In the genomic region with DNA sequence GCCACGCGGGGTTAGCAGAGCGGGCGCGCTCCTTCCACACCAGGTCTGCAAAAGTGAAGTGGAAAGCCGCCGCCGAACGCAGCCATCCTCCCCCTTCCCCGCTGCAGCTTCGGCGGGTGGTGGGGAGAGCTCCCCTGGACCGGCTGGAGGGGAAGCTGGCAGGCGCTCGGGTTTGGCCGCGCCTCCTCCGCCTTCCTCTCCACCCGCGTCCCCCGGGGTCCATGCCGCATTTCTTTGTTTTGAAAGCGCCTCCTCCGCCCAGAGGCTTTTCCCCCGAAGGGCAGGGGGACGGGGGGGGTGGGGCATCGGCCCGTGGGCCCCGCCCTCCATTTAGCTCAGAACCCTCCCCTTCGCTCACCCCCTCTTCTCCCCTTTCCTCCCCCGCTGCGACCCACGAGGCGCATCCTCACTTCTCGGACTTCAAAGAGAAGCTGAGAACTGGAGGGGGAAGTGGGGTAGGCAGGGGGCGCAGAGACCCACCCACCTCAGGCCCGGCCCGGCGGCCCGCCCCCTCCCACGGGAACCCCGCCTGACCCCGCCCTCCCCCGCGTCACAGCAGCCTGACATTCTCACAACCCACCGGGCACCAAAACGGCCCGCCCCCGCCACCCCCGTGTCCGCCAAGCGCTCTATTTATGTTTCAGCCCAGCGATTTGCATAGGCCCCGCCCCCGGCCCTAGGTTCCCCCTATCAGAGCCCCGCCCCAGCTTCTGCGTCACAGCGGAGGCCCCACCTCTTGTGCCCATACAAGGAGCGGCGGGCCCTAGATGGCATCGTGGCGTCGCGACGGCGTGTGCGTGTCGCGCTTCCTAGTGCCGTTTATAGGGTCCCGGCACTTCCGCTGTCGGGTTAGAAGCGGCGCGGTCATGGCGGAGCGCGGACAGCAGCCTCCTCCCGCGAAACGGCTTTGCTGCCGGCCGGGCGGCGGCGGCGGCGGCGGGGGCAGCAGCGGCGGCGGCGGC, we compare ENCODE assay signal across 8 cellular contexts. TPM values are rescaled to one million over a fixed set of nuclear protein-coding genes. Genes with fewer than 3 reads are reported as not detected.
A peak's percentile ranks its signal among the peaks of the same experiment; 100 is the strongest.
DNase-seq lines count a peak whose midpoint lies in the region; ATAC-seq, FAIRE-seq and TF ChIP-seq lines count a peak whose summit lies in the region.

A gene (plus strand): TSS at position 852 of the 962 bp plus-strand sequence. CDS start 15 bp downstream, at position 867.

- peaks cover 46% of the 10 kb centered on the region for H3K4me1 ChIP-seq in BLaER1
- peaks cover 50% of the 10 kb centered on the region for H3K4me1 ChIP-seq in HepG2 (ENCODE audit: insufficient read depth, low read length)

- TF ChIP-seq EP300 in HepG2 (IDR thresholded peaks at IDR 0.05; ENCODE audit: low read depth in 2 of 2, low read length in 2 of 2), result no peak
- no peak for TF ChIP-seq EP300 in HepG2 (CRISPR knock-in tag; IDR thresholded peaks at IDR 0.05; ENCODE audit: borderline replicate concordance)

- ATAC-seq in GM19328 (IDR thresholded peaks at IDR 0.05; ENCODE audit: unreplicated experiment) (peak; percentile 68), HG03469 (IDR thresholded peaks at IDR 0.05; ENCODE audit: unreplicated experiment) (peak; percentile 44), HepG2 (peak; percentile 64)

- CTCF ChIA-PET in HepG2 (lab: Yijun Ruan, JAX; ENCODE audit: low intra/inter-chr PET ratio, low total read pairs), result no interaction called here

- H3K79me2 ChIP-seq in HepG2 (ENCODE audit: insufficient read depth, low read length), result peaks cover 4% of the 10 kb centered on the region

- H3K36me3 ChIP-seq in BLaER1 (peaks cover 5% of the 10 kb centered on the region), HepG2 (replicated peaks in 1 of 2; ENCODE audit: control insufficient read depth in 1 of 2, insufficient read depth in 2 of 2, low read length in 2 of 2) (no peaks in the 10 kb centered on the region)

- intact Hi-C loops in HepG2 (cut with micrococcal nuclease; ENCODE audit: unreplicated experiment), result loop anchor here (2.0 to 10.0 kb wide), 3 partner anchors 77 to 326 kb away; no protein-coding TSS in a partner anchor

- 62% methylated on average over 51 of the region's 94 CpGs for WGBS in HepG2 (ENCODE audit: low lambda C conversion rate)

- H3K4me2 ChIP-seq in BLaER1, result peak within 1 kb of the TSS; percentile 93
- H3K4me2 ChIP-seq in HepG2 (ENCODE audit: low read depth, low read length), result peak within 1 kb of the TSS; percentile 92

- no peak for FAIRE-seq in HepG2 (lab: Jason Lieb, UNC)

- H3K9ac ChIP-seq in BLaER1 (peak within 1 kb of the TSS; percentile 94), HepG2 (ENCODE audit: insufficient read depth, low read depth, low read length) (peak within 1 kb of the TSS; percentile 67)

- POLR2A ChIA-PET in HepG2 (lab: Yijun Ruan, JAX), result interaction anchor here (0.8 to 3.0 kb wide), 5 partner anchors 11 to 632 kb away, joined by 3 to 37 read pairs (median 5); a partner anchor contains a TSS

- TF ChIP-seq POLR2A in HepG2 (IDR thresholded peaks at IDR 0.05; ENCODE audit: insufficient read depth in 1 of 2, low read depth in 2 of 2, low read length in 2 of 2), result peak; percentile 76 to 81

- no TSS peak for BruUV-seq in HepG2 (replicated peaks; lab: Mats Ljungman, UMichigan)

- no peak for TF ChIP-seq CTCF in HepG2 (CRISPR knock-in tag; IDR thresholded peaks at IDR 0.05)

- H3K4me3 ChIP-seq in BLaER1 (peak within 1 kb of the TSS; percentile 96), HepG2 (replicated peaks in 1 of 3; ENCODE audit: insufficient read depth in 1 of 3, low read depth in 2 of 3, low read length in 3 of 3) (peak within 1 kb of the TSS; percentile 79 to 87 (median 82))

- no peak within 1 kb of the TSS for H2AFZ ChIP-seq in HepG2 (ENCODE audit: low read length)

- H3K9me3 ChIP-seq in BLaER1 (0 out of 2 replicates have a peak, but pooled peaks cover 3% of the 10 kb centered on the region), HepG2 (ENCODE audit: low read length) (no peaks in the 10 kb centered on the region)

- TF ChIP-seq RAD21 in HepG2 (CRISPR knock-in tag; IDR thresholded peaks at IDR 0.05), result no peak

- H3K27ac ChIP-seq in BLaER1, result peak within 1 kb of the TSS; percentile 91
- H3K27ac ChIP-seq in HepG2 (ENCODE audit: extremely low read length, insufficient read depth, low read length), result peak within 1 kb of the TSS; percentile 43

- in situ Hi-C loops in HepG2 (cut with HindIII; ENCODE audit: extremely low pct_ligation_motif_present, low pct_unique_long_range_greater_than_20kb), result no loop called here

- no peaks in the 10 kb centered on the region for H3K27me3 ChIP-seq in BLaER1
- H3K27me3 ChIP-seq in HepG2 (ENCODE audit: control insufficient read depth in 1 of 2, insufficient read depth in 2 of 2, low read length in 2 of 2), result peaks cover 0 to 38% of the 10 kb centered on the region in 2 experiments; a peak in 3 of 5 replicates

- DNase-seq in NCI-H748 (lab: John Stamatoyannopoulos, UW; ENCODE audit: unreplicated experiment), result peak; percentile 99
- peak; percentile 99 to 100 for DNase-seq in activated CD4-positive, alpha-beta T cell treated with anti-CD3 and anti-CD28 coated beads, Interleukin-2, amount 50 U/mL, for 4 hours
- peak; percentile 100 for DNase-seq in dermis blood vessel endothelial cell
- peak; percentile 85 for DNase-seq in HepG2 (ENCODE audit: low spot score)
- peak; percentile 94 to 97 for DNase-seq in stimulated activated CD4-positive, alpha-beta T cell treated with anti-CD3 and anti-CD28 coated beads, Interleukin-2, amount 100 ng/mL, for 48 hours

- H4K20me1 ChIP-seq in BLaER1 (peaks cover 45% of the 10 kb centered on the region), HepG2 (ENCODE audit: insufficient read depth, low read length) (peaks cover 12% of the 10 kb centered on the region; the same call in 1 of the 2 replicates)

TF ChIP-seq in HepG2, 621 proteins besides CTCF, POLR2A, EP300 and RAD21 (continues in another document):
- no peak for TF ChIP-seq ZNF367 (CRISPR knock-in tag; IDR thresholded peaks at IDR 0.05; ENCODE audit: borderline replicate concordance)
- TF ChIP-seq PPARG (CRISPR knock-in tag; conservative IDR thresholded peaks at IDR 0.05), result no peak
- TF ChIP-seq CREM (IDR thresholded peaks at IDR 0.05), result peak; percentile 91
- TF ChIP-seq CREM (CRISPR knock-in tag; IDR thresholded peaks at IDR 0.05), result no peak
- TF ChIP-seq KLF11 (CRISPR knock-in tag; IDR thresholded peaks at IDR 0.05), result no peak
- TF ChIP-seq ZNF772 (CRISPR knock-in tag; IDR thresholded peaks at IDR 0.05), result 0 out of 2 replicates have a peak, but pooled peaks have one; percentile 27
- TF ChIP-seq, protein P1, sequence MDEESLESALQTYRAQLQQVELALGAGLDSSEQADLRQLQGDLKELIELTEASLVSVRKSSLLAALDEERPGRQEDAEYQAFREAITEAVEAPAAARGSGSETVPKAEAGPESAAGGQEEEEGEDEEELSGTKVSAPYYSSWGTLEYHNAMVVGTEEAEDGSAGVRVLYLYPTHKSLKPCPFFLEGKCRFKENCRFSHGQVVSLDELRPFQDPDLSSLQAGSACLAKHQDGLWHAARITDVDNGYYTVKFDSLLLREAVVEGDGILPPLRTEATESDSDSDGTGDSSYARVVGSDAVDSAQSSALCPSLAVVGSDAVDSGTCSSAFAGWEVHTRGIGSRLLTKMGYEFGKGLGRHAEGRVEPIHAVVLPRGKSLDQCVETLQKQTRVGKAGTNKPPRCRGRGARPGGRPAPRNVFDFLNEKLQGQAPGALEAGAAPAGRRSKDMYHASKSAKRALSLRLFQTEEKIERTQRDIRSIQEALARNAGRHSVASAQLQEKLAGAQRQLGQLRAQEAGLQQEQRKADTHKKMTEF (CRISPR knock-in tag; IDR thresholded peaks at IDR 0.05), result peak; percentile 39; the same call in 1 of the 2 replicates
- TF ChIP-seq TAF1 (CRISPR knock-in tag; IDR thresholded peaks at IDR 0.05), result peak; percentile 96
- TF ChIP-seq RFX1 (IDR thresholded peaks at IDR 0.05), result no peak
- TF ChIP-seq RXRB (CRISPR knock-in tag; IDR thresholded peaks at IDR 0.05; ENCODE audit: borderline replicate concordance), result no peak
- TF ChIP-seq, protein P2, sequence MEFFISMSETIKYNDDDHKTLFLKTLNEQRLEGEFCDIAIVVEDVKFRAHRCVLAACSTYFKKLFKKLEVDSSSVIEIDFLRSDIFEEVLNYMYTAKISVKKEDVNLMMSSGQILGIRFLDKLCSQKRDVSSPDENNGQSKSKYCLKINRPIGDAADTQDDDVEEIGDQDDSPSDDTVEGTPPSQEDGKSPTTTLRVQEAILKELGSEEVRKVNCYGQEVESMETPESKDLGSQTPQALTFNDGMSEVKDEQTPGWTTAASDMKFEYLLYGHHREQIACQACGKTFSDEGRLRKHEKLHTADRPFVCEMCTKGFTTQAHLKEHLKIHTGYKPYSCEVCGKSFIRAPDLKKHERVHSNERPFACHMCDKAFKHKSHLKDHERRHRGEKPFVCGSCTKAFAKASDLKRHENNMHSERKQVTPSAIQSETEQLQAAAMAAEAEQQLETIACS (CRISPR knock-in tag; IDR thresholded peaks at IDR 0.05), result no peak
- TF ChIP-seq MTF1 (CRISPR knock-in tag; IDR thresholded peaks at IDR 0.05), result no peak

RNA-seq across cellular contexts. Expression of the gene that starts here (rescaled TPM):
- 9.4 and 11.6 TPM in 2 replicates for total RNA-seq in dermis blood vessel endothelial cell
- total RNA-seq in HepG2 (2016; rRNA removed; fragmentation: Illumina TruSeq; extraction: Trizol), result 0.82 and 0.83 TPM in 2 replicates
- 0.91 and 0.97 TPM in 2 replicates for total RNA-seq in HepG2 (2016; cell fraction: cytosol; rRNA removed; fragmentation: Illumina TruSeq; extraction: Trizol; ENCODE audit: low read depth)
- total RNA-seq in HepG2 (2016; cell fraction: insoluble cytoplasmic fraction; rRNA removed; fragmentation: Illumina TruSeq; extraction: Trizol), result 0.68 and 0.89 TPM in 2 replicates
- 0.43 and 0.45 TPM in 2 replicates for total RNA-seq in HepG2 (2016; cell fraction: membrane; rRNA removed; fragmentation: Illumina TruSeq; extraction: Trizol)
- total RNA-seq in HepG2 (2016; cell fraction: nucleus; rRNA removed; fragmentation: Illumina TruSeq; extraction: Trizol), result 1.5 and 1.8 TPM in 2 replicates
- 1.9 and 2.6 TPM in 2 replicates for polyA plus RNA-seq in HepG2 (2011; rRNA removed)
- 1.2 and 1.5 TPM in 2 replicates for polyA plus RNA-seq in HepG2 (2011; cell fraction: cytosol; rRNA removed)
- polyA plus RNA-seq in HepG2 (2011; cell fraction: nucleus; rRNA removed), result 4.2 and 4.3 TPM in 2 replicates
- 1.3 and 1.7 TPM in 2 replicates for polyA plus RNA-seq in HepG2 (2012)
- 0.05 TPM in 1 of 2 replicates, not detected in the other for polyA plus RNA-seq in HepG2 (2016; cell fraction: cytosol; fragmentation: Illumina TruSeq; extraction: Trizol; ENCODE audit: low read depth)
- 0.93 and 1.0 TPM in 2 replicates for polyA plus RNA-seq in HepG2 (2016; cell fraction: insoluble cytoplasmic fraction; fragmentation: Illumina TruSeq; extraction: Trizol; ENCODE audit: low read depth)
- 0.13 and 0.15 TPM in 2 replicates for polyA plus RNA-seq in HepG2 (2016; cell fraction: membrane; fragmentation: Illumina TruSeq; extraction: Trizol; ENCODE audit: low read depth)
- polyA plus RNA-seq in HepG2 (2016; cell fraction: nucleus; fragmentation: Illumina TruSeq; extraction: Trizol; ENCODE audit: insufficient read depth, low read depth), result 3.2 and 3.3 TPM in 2 replicates
- 6.2 and 32.4 TPM in 2 replicates for polyA minus RNA-seq in HepG2 (2011; rRNA and poly(A)+ RNA removed; ENCODE audit: low replicate concordance)
- polyA minus RNA-seq in HepG2 (2011; cell fraction: cytosol; rRNA and poly(A)+ RNA removed), result 2.8 and 3.3 TPM in 2 replicates
- 5.5 and 7.1 TPM in 2 replicates for polyA minus RNA-seq in HepG2 (2011; cell fraction: nucleus; rRNA and poly(A)+ RNA removed)

Comparison
In these comparisons a context has a peak if more than half of its experiments do, and no peak if none do; other contexts are left out.
1. Peak in every context shown above with its lines: DNase-seq, ATAC-seq, H3K4me3 ChIP-seq and H3K27ac ChIP-seq.